21 cellular contexts compared by ENCODE assay signal in the genomic region with DNA sequence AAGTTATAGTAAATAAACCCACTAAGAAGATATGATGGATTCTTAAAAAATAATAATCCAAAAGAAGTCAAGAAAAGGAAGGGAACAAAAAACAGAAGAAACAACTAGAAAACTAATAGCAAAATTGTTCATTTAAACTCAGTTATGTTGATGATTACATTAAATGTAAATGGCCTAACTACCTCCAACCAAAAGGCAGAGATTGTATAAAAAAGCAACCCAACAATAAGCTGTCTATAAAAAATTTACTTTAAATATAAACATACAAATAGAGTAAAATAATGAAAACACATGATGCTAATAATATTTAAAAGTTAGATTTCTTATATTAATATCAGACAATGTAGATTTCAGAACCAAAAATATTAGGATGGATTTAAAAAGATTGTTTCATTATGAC.
DNase-seq lines count a peak whose midpoint lies in the region; ATAC-seq and FAIRE-seq lines count a peak whose summit lies in the region.
"Had no signal": no experiment of that assay in that cellular context is flagged by ENCODE, and none has a peak within 500 bp of the region (broad histone marks: within the 10 kb centered on the region; RNA-seq: fewer than 3 reads in every experiment).

No MANE protein-coding gene starts in this region.

- H3K9me3 Mint-ChIP-seq in naive thymus-derived CD8-positive, alpha-beta T cell, result peaks cover 4 to 49% (median 26%) of the 10 kb centered on the region in 9 donors
- peaks cover 8% of the 10 kb centered on the region for H3K9me3 Mint-ChIP-seq in activated CD4-positive, alpha-beta memory T cell treated with anti-CD3 and anti-CD28 coated beads, Interleukin-2, amount 10 ng/mL, durations not matched to agents 7 days and 5 days

- H3K27me3 Mint-ChIP-seq in naive thymus-derived CD8-positive, alpha-beta T cell, result peaks cover 2 to 23% (median 12%) of the 10 kb centered on the region in 5 donors
- H3K27me3 Mint-ChIP-seq in activated CD4-positive, alpha-beta memory T cell treated with anti-CD3 and anti-CD28 coated beads, Interleukin-2, amount 10 ng/mL, durations not matched to agents 7 days and 5 days, result peaks cover 7% of the 10 kb centered on the region

- ATAC-seq in naive thymus-derived CD8-positive, alpha-beta T cell, result no peak

- CTCF ChIA-PET in activated CD4-positive, alpha-beta memory T cell treated with anti-CD3 and anti-CD28 coated beads, Interleukin-2, amount 10 ng/mL, durations not matched to agents 7 days and 5 days (lab: Charles Lee), result interaction anchor here (2.0 kb wide), 1 partner anchor 26 kb away, joined by 5 read pairs; no protein-coding TSS in a partner anchor

- H3K4me3 Mint-ChIP-seq in naive thymus-derived CD8-positive, alpha-beta T cell, result no peak overlapping the region
- no peak overlapping the region for H3K4me3 Mint-ChIP-seq in activated CD4-positive, alpha-beta memory T cell treated with anti-CD3 and anti-CD28 coated beads, Interleukin-2, amount 10 ng/mL, durations not matched to agents 7 days and 5 days
- H3K4me3 Mint-ChIP-seq: CD4-positive, CD25-positive, alpha-beta regulatory T cell; CD8-positive, alpha-beta memory T cell had no signal

- no peaks in the 10 kb centered on the region for H3K79me2 ChIP-seq in Karpas-422 (ENCODE audit: low read length)

- H3K9me3 ChIP-seq in Karpas-422 (ENCODE audit: low read length), result 0 out of 2 replicates have a peak, but pooled peaks cover 7% of the 10 kb centered on the region
- H3K9me3 ChIP-seq in adipocyte (ENCODE audit: control insufficient read depth, low read length), result peaks cover 16% of the 10 kb centered on the region
- H3K9me3 ChIP-seq: BE2C had no signal

- no peaks in the 10 kb centered on the region for H3K36me3 ChIP-seq in Karpas-422 (ENCODE audit: insufficient read depth, low read length)
- no peaks in the 10 kb centered on the region for H3K36me3 ChIP-seq in adipocyte (ENCODE audit: control insufficient read depth, insufficient read depth, low read length, severe bottlenecking)
- H3K36me3 ChIP-seq: BE2C had no signal

- no peak overlapping the region for H3K4me3 ChIP-seq in Karpas-422 (ENCODE audit: low read length)
- H3K4me3 ChIP-seq in adipocyte (ENCODE audit: low read length), result peak overlapping the region; percentile 23
- H3K4me3 ChIP-seq: GM23248 had no signal

- no peak overlapping the region for H3K4me2 ChIP-seq in Karpas-422 (ENCODE audit: low read depth, low read length, poor library complexity, severe bottlenecking)

- FAIRE-seq in islet of Langerhans (lab: Jason Lieb, UNC), result peak; percentile 81
- FAIRE-seq: GM12891, GM19239 had no signal

- H3K27ac Mint-ChIP-seq in naive thymus-derived CD8-positive, alpha-beta T cell, result no peak overlapping the region
- H3K27ac Mint-ChIP-seq in activated CD4-positive, alpha-beta memory T cell treated with anti-CD3 and anti-CD28 coated beads, Interleukin-2, amount 10 ng/mL, durations not matched to agents 7 days and 5 days, result no peak overlapping the region
- H3K27ac Mint-ChIP-seq: CD4-positive, CD25-positive, alpha-beta regulatory T cell; CD8-positive, alpha-beta memory T cell had no signal

- POLR2A ChIA-PET in naive thymus-derived CD8-positive, alpha-beta T cell (lab: Charles Lee), result no interaction called here
- POLR2A ChIA-PET in activated CD4-positive, alpha-beta memory T cell treated with anti-CD3 and anti-CD28 coated beads, Interleukin-2, amount 10 ng/mL, durations not matched to agents 7 days and 5 days (lab: Charles Lee), result no interaction called here

- H3K4me1 ChIP-seq in Karpas-422 (ENCODE audit: low read length), result no peaks in the 10 kb centered on the region
- H3K4me1 ChIP-seq in adipocyte (ENCODE audit: control insufficient read depth, insufficient read depth, low read length), result no peaks in the 10 kb centered on the region
- H3K4me1 ChIP-seq: BE2C had no signal

- H3K27me3 ChIP-seq in Karpas-422 (ENCODE audit: low read length) (no peaks in the 10 kb centered on the region), adipocyte (replicated peaks; ENCODE audit: control insufficient read depth, insufficient read depth, low read length) (no peaks in the 10 kb centered on the region)
- H3K27me3 ChIP-seq: BE2C had no signal

- H3K36me3 Mint-ChIP-seq in naive thymus-derived CD8-positive, alpha-beta T cell, result peaks cover 0 to 25% (median 4%) of the 10 kb centered on the region in 3 donors
- no peaks in the 10 kb centered on the region for H3K36me3 Mint-ChIP-seq in activated CD4-positive, alpha-beta memory T cell treated with anti-CD3 and anti-CD28 coated beads, Interleukin-2, amount 10 ng/mL, durations not matched to agents 7 days and 5 days (ENCODE audit: low read depth)

- no peaks in the 10 kb centered on the region for H4K20me1 ChIP-seq in Karpas-422 (ENCODE audit: insufficient read depth, low read depth, low read length)

- DNase-seq in Karpas-422, result peak; percentile 19
- no peak for DNase-seq in adipocyte (ENCODE audit: low read depth)
- DNase-seq in NCI-H2081 treated with DMSO at 0.1 percent for 48 hours (lab: John Stamatoyannopoulos, UW), result no peak
- DNase-seq in cardiac septum (ENCODE audit: low spot score), result no peak
- DNase-seq in naive thymus-derived CD8-positive, alpha-beta T cell, result no peak
- no peak for DNase-seq in activated CD4-positive, alpha-beta memory T cell treated with anti-CD3 and anti-CD28 coated beads, Interleukin-2, amount 10 ng/mL, durations not matched to agents 7 days and 5 days
- DNase-seq: ACHN; BE2C; C1 segment of cervical spinal cord; CD4-positive, CD25-positive, alpha-beta regulatory T cell; CD8-positive, alpha-beta memory T cell; COR-L47; DMS 273 treated with DMSO at 0.1 percent for 48 hours; DMS53; DND-41; EL; GM23248; HCEC 1CT had no signal

- H3K4me1 Mint-ChIP-seq in naive thymus-derived CD8-positive, alpha-beta T cell, result no peaks in the 10 kb centered on the region
- no peaks in the 10 kb centered on the region for H3K4me1 Mint-ChIP-seq in activated CD4-positive, alpha-beta memory T cell treated with anti-CD3 and anti-CD28 coated beads, Interleukin-2, amount 10 ng/mL, durations not matched to agents 7 days and 5 days
- H3K4me1 Mint-ChIP-seq: CD4-positive, CD25-positive, alpha-beta regulatory T cell; CD8-positive, alpha-beta memory T cell had no signal

- intact Hi-C loops in cardiac septum (cut with DNase I), result no loop called here

- H3K9ac ChIP-seq in Karpas-422 (ENCODE audit: low read length), result no peak overlapping the region
- no peak overlapping the region for H3K9ac ChIP-seq in adipocyte (ENCODE audit: low read length)
- H3K9ac ChIP-seq: GM23248 had no signal

- H3K27ac ChIP-seq in Karpas-422 (ENCODE audit: low read length), result no peak overlapping the region
- H3K27ac ChIP-seq: GM23248 had no signal

- H2AFZ ChIP-seq in Karpas-422 (ENCODE audit: low read length), result no peak overlapping the region
- H2AFZ ChIP-seq: GM23248 had no signal

- H3K9me2 ChIP-seq in Karpas-422 (replicated peaks; ENCODE audit: insufficient read depth, low read length), result no peaks in the 10 kb centered on the region
